In the genomic region with DNA sequence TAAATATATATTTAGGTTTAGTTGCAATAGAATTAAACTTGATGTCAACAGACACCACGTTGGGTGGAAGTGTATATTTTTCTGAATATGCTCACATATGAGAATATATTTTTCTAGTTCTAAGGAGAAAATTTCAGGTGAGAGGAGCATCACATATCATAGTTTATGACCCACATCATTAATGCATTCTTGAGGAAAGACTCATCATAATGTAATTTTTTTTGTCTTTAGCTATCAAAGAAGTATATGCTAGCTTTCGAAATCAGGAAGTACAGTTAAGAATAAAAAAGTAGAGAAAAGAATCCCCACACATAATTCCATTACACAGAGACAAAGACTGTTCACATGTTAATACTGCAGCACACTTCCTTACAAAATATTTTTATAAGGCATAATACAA, we compare ENCODE assay signal across 16 cellular contexts. TPM values are rescaled to one million over a fixed set of nuclear protein-coding genes. Genes with fewer than 3 reads are reported as not detected.
A peak's percentile ranks its signal among the peaks of the same experiment; 100 is the strongest.
DNase-seq lines count a peak whose midpoint lies in the region; ATAC-seq and TF ChIP-seq lines count a peak whose summit lies in the region.
"Had no signal": no experiment of that assay in that cellular context is flagged by ENCODE, and none has a peak within 500 bp of the region (broad histone marks: within the 10 kb centered on the region; RNA-seq: fewer than 3 reads in every experiment).

No MANE protein-coding gene starts in this region.

- H3K9me3 Mint-ChIP-seq in Caco-2 (ENCODE audit: unreplicated experiment) (no peaks in the 10 kb centered on the region), mesothelial cell of epicardium (no peaks in the 10 kb centered on the region)
- H3K9me3 Mint-ChIP-seq: CD4-positive, alpha-beta T cell; H9 had no signal

- H3K79me2 ChIP-seq in HCT116 (ENCODE audit: insufficient read depth, low read length), result no peaks in the 10 kb centered on the region

- H3K4me3 Mint-ChIP-seq in Caco-2 (ENCODE audit: unreplicated experiment) (no peak overlapping the region), mesothelial cell of epicardium (no peak overlapping the region)
- H3K4me3 Mint-ChIP-seq: CD4-positive, alpha-beta T cell; H9 had no signal

- H3K27me3 ChIP-seq in Caco-2 (replicated peaks; ENCODE audit: control insufficient read depth, insufficient read depth, low read length) (no peaks in the 10 kb centered on the region), HCT116 (ENCODE audit: insufficient read depth, low read length) (no peaks in the 10 kb centered on the region)

- no peak for DNase-seq in Caco-2
- no peak for DNase-seq in HCT116 (ENCODE audit: low read depth, low spot score)
- DNase-seq in amniotic epithelial cell (ENCODE audit: low read depth), result peak; percentile 4
- peak; percentile 3 for DNase-seq in fibroblast of pulmonary artery (ENCODE audit: low read depth)
- DNase-seq in mesothelial cell of epicardium (ENCODE audit: low spot score in 2 of 2, unreplicated experiment in 2 of 2), result no peak
- no peak for DNase-seq in putamen (ENCODE audit: low spot score)
- no peak for DNase-seq in germinal center (ENCODE audit: low spot score)
- DNase-seq: AML-193; CD4-positive, alpha-beta T cell; DMS153; DMS79; GF-D8; H9 had no signal

- no peak overlapping the region for H3K9ac ChIP-seq in HCT116 (ENCODE audit: low read length)

- TF ChIP-seq RAD21 in HCT116 (IDR thresholded peaks at IDR 0.05; ENCODE audit: low read depth), result no peak

- no peaks in the 10 kb centered on the region for H3K9me2 ChIP-seq in HCT116 (ENCODE audit: insufficient read depth)

- BruUV-seq in Caco-2 (replicated peaks; lab: Mats Ljungman, UMichigan), result no TSS peak
- no TSS peak for BruUV-seq in HCT116 (replicated peaks; lab: Mats Ljungman, UMichigan)

- no peak for TF ChIP-seq POLR2A in HCT116 (IDR thresholded peaks at IDR 0.05; ENCODE audit: borderline replicate concordance, extremely low read depth, insufficient read depth, insufficient read length)

- H3K36me3 ChIP-seq in Caco-2 (ENCODE audit: control insufficient read depth, insufficient read depth, low read length) (peaks cover 3% of the 10 kb centered on the region; the same call in 1 of the 2 replicates), HCT116 (ENCODE audit: control insufficient read depth in 1 of 2, insufficient read depth in 2 of 2, low read length in 2 of 2) (no peaks in the 10 kb centered on the region)

- TF ChIP-seq CTCF in Caco-2 (IDR thresholded peaks at IDR 0.05; ENCODE audit: insufficient read depth in 1 of 2, low read depth in 1 of 2, low read length in 1 of 2, severe bottlenecking in 1 of 2, unreplicated experiment in 1 of 2) (no peak), HCT116 (IDR thresholded peaks at IDR 0.05 in 2 of 3, conservative IDR thresholded peaks at IDR 0.05 in 1 of 3; ENCODE audit: borderline replicate concordance in 1 of 3, insufficient read depth in 1 of 3, low read depth in 2 of 3, low read length in 2 of 3) (no peak), fibroblast of pulmonary artery (IDR thresholded peaks at IDR 0.05; ENCODE audit: low read length, missing control alignments) (no peak), mesothelial cell of epicardium (IDR thresholded peaks at IDR 0.05; ENCODE audit: unreplicated experiment) (no peak)

- no peak overlapping the region for H3K27ac ChIP-seq in HCT116 (ENCODE audit: low read depth, low read length)
- H3K27ac ChIP-seq: C4-2B had no signal

- no peaks in the 10 kb centered on the region for H4K20me1 ChIP-seq in HCT116 (ENCODE audit: insufficient read depth)

- no peak overlapping the region for H3K4me3 ChIP-seq in Caco-2 (ENCODE audit: low read depth, low read length)
- 0 out of 4 replicates have a peak overlapping the region, but pooled peaks of 1 of the 2 experiments have one; percentile 5 for H3K4me3 ChIP-seq in HCT116 (replicated peaks in 1 of 2; ENCODE audit: low read depth in 1 of 2, low read length in 2 of 2)
- no peak overlapping the region for H3K4me3 ChIP-seq in fibroblast of pulmonary artery (replicated peaks; ENCODE audit: low read depth, low read length)

- POLR2A ChIA-PET in Caco-2 (lab: Charles Lee) (no interaction called here), HCT116 (lab: Charles Lee) (no interaction called here)

- intact Hi-C loops in Caco-2 (cut with micrococcal nuclease; ENCODE audit: unreplicated experiment) (loop anchor here (1.0 kb wide), 1 partner anchor 30 kb away; a partner anchor contains a TSS), HCT116 (cut with micrococcal nuclease) (no loop called here)

- peaks cover 78% of the 10 kb centered on the region for H3K4me1 ChIP-seq in Caco-2
- peaks cover 45 to 72% of the 10 kb centered on the region in 2 experiments for H3K4me1 ChIP-seq in HCT116 (ENCODE audit: control insufficient read depth in 1 of 2, insufficient read depth in 2 of 2, low read length in 2 of 2)

- CTCF ChIA-PET in Caco-2 (lab: Charles Lee) (no interaction called here), HCT116 (lab: Charles Lee) (no interaction called here)

- no peaks in the 10 kb centered on the region for H3K27me3 Mint-ChIP-seq in Caco-2 (ENCODE audit: insufficient read depth, unreplicated experiment)
- H3K27me3 Mint-ChIP-seq in mesothelial cell of epicardium (ENCODE audit: low read depth), result peaks cover 22% of the 10 kb centered on the region

- no peak for ATAC-seq in HCT116

- H3K36me3 Mint-ChIP-seq in Caco-2 (ENCODE audit: insufficient read depth, unreplicated experiment) (peaks cover 17% of the 10 kb centered on the region), mesothelial cell of epicardium (no peaks in the 10 kb centered on the region)

- peaks cover 57% of the 10 kb centered on the region for H3K4me1 Mint-ChIP-seq in Caco-2 (ENCODE audit: low read depth, unreplicated experiment)
- peaks cover 7% of the 10 kb centered on the region for H3K4me1 Mint-ChIP-seq in mesothelial cell of epicardium

- no peaks in the 10 kb centered on the region for H3K9me3 ChIP-seq in Caco-2
- no peaks in the 10 kb centered on the region for H3K9me3 ChIP-seq in HCT116 (ENCODE audit: control insufficient read depth in 1 of 2, insufficient read depth in 1 of 2, low read depth in 1 of 2, low read length in 2 of 2)

- H3K4me2 ChIP-seq in HCT116 (ENCODE audit: low read length), result peak overlapping the region; percentile 56

- RAD21 ChIA-PET in HCT116 (lab: Charles Lee; ENCODE audit: low non-redundant PET in 1 of 2, low total read pairs in 2 of 2, uncharacterized antibody in 2 of 2, unreplicated experiment in 2 of 2), result no interaction called here

- H3K27ac Mint-ChIP-seq in Caco-2 (ENCODE audit: unreplicated experiment) (peak overlapping the region; percentile 48), mesothelial cell of epicardium (no peak overlapping the region)
- H3K27ac Mint-ChIP-seq: CD4-positive, alpha-beta T cell; H9 had no signal

- H2AFZ ChIP-seq in HCT116 (ENCODE audit: low read depth, low read length, poor library complexity, severe bottlenecking), result peak overlapping the region; percentile 92

TF ChIP-seq in HCT116, 20 proteins besides CTCF, POLR2A, EP300 and RAD21 (continues in another document):
- no peak for TF ChIP-seq YY1 (IDR thresholded peaks at IDR 0.05; ENCODE audit: extremely low read depth, insufficient replicate concordance, low read depth, low read length)
- TF ChIP-seq CBX3 (IDR thresholded peaks at IDR 0.05; ENCODE audit: low read depth), result no peak
- TF ChIP-seq CEBPB (IDR thresholded peaks at IDR 0.05; ENCODE audit: low read depth), result no peak
- TF ChIP-seq, protein P1, sequence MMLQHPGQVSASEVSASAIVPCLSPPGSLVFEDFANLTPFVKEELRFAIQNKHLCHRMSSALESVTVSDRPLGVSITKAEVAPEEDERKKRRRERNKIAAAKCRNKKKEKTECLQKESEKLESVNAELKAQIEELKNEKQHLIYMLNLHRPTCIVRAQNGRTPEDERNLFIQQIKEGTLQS (IDR thresholded peaks at IDR 0.05), result no peak
- TF ChIP-seq, protein P2, sequence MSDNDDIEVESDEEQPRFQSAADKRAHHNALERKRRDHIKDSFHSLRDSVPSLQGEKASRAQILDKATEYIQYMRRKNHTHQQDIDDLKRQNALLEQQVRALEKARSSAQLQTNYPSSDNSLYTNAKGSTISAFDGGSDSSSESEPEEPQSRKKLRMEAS (IDR thresholded peaks at IDR 0.05), result no peak
- no peak for TF ChIP-seq SIN3A (IDR thresholded peaks at IDR 0.05; ENCODE audit: low read depth)
- no peak for TF ChIP-seq FOSL1 (IDR thresholded peaks at IDR 0.05; ENCODE audit: low read depth)
- TF ChIP-seq, protein P3, sequence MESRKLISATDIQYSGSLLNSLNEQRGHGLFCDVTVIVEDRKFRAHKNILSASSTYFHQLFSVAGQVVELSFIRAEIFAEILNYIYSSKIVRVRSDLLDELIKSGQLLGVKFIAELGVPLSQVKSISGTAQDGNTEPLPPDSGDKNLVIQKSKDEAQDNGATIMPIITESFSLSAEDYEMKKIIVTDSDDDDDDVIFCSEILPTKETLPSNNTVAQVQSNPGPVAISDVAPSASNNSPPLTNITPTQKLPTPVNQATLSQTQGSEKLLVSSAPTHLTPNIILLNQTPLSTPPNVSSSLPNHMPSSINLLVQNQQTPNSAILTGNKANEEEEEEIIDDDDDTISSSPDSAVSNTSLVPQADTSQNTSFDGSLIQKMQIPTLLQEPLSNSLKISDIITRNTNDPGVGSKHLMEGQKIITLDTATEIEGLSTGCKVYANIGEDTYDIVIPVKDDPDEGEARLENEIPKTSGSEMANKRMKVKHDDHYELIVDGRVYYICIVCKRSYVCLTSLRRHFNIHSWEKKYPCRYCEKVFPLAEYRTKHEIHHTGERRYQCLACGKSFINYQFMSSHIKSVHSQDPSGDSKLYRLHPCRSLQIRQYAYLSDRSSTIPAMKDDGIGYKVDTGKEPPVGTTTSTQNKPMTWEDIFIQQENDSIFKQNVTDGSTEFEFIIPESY (IDR thresholded peaks at IDR 0.05; ENCODE audit: extremely low read depth, insufficient replicate concordance, low read length), result no peak
- TF ChIP-seq EZH2 (IDR thresholded peaks at IDR 0.05), result no peak
- no peak for TF ChIP-seq EGR1 (IDR thresholded peaks at IDR 0.05; ENCODE audit: low read depth)

RNA-seq across cellular contexts. Expression of a gene that starts 30.4 kb away (rescaled TPM):
- total RNA-seq in Caco-2 (2022), result 29.9 and 36.0 TPM in 2 replicates
- 0.30 TPM for total RNA-seq in HCT116 (2021; ENCODE audit: unreplicated experiment)
- 0.04 TPM in 1 of 2 replicates, not detected in the other for polyA plus RNA-seq in HCT116 (2012)
- total RNA-seq in mesothelial cell of epicardium, result 0.07 to 0.20 TPM in 2 of 3 replicates, not detected in the other
- total RNA-seq: CD4-positive, alpha-beta T cell; H1; H9 had no signal
- polyA plus RNA-seq: BJ, H1 had no signal

Comparison
In these comparisons a context has a peak if more than half of its experiments do, and no peak if none do; other contexts are left out.
1. DNase-seq: peak in amniotic epithelial cell (single experiment) and fibroblast of pulmonary artery (single experiment); none in Caco-2 (0 of 2), HCT116 (single experiment), mesothelial cell of epicardium (0 of 2), putamen (single experiment) and germinal center (single experiment).
2. RNA of a gene that starts 30.4 kb away (total RNA-seq): 29.9 to 36.0 TPM in Caco-2; 0.30 TPM in HCT116 (single experiment) and 0.07 to 0.20 TPM in mesothelial cell of epicardium; every median in the first group is over 10 times any median in the second.